ENCODE assay signal across 1 cellular context in the genomic region with DNA sequence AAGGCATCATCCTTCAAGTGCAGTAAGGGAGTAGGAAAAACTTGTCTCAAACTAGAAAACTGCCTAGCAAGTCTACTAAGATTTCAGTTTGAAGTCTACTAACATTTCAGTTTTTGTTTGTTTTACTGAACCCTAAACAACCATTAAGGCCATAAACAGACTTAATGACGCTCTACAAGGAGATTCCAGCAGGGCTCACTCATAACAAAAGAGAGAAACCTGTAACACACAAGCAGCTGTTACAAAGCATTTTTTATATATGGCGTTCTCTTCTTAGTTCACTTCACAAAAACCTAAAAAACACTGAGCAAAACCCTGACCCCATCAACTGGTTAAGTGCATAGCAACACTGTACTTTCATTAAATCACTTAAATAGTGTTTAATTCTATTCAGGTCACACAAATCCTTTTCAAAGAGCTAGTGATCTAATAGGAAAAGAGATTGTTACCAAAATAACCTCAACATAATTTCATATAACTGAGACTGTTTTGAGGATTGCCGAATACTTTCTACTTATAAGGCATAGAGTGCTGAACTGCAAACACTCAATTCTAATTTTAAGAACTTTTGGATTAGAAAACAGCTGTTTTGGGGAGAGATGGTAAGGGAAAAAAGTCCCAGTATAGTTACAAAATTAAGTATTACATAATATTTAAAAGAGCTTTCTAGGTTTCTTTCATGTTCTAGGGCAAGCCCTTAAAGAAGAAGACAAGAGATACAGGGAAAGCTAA.
TF ChIP-seq lines count a peak whose summit lies in the region.

No MANE protein-coding gene starts in this region.

TF ChIP-seq in K562, 482 proteins besides CTCF, POLR2A, EP300 and RAD21 (continued from another document):
- TF ChIP-seq, protein P1, sequence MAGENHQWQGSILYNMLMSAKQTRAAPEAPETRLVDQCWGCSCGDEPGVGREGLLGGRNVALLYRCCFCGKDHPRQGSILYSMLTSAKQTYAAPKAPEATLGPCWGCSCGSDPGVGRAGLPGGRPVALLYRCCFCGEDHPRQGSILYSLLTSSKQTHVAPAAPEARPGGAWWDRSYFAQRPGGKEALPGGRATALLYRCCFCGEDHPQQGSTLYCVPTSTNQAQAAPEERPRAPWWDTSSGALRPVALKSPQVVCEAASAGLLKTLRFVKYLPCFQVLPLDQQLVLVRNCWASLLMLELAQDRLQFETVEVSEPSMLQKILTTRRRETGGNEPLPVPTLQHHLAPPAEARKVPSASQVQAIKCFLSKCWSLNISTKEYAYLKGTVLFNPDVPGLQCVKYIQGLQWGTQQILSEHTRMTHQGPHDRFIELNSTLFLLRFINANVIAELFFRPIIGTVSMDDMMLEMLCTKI (IDR thresholded peaks at IDR 0.05; ENCODE audit: partially characterized antibody): no peak
- TF ChIP-seq CEBPB (tag; IDR thresholded peaks at IDR 0.05) (peak; percentile 32; the same call in 1 of the 2 replicates), NBN (IDR thresholded peaks at IDR 0.05; ENCODE audit: low read depth) (peak; percentile 18; the same call in 1 of the 2 replicates), POLR2H (tag; IDR thresholded peaks at IDR 0.05; ENCODE audit: low read depth) (peak; percentile 63; the same call in 1 of the 2 replicates), GABPB1 (CRISPR knock-in tag; IDR thresholded peaks at IDR 0.05) (no peak), DACH1 (IDR thresholded peaks at IDR 0.05; ENCODE audit: partially characterized antibody) (peak; percentile 68), U2AF1 (optimal IDR thresholded peaks at IDR 0.05; ENCODE audit: low read depth, low read length) (no peak), ZBTB17 (CRISPR knock-in tag; IDR thresholded peaks at IDR 0.05) (no peak), PTTG1 (tag; IDR thresholded peaks at IDR 0.05; ENCODE audit: low read depth) (no peak)
- TF ChIP-seq, protein P2, sequence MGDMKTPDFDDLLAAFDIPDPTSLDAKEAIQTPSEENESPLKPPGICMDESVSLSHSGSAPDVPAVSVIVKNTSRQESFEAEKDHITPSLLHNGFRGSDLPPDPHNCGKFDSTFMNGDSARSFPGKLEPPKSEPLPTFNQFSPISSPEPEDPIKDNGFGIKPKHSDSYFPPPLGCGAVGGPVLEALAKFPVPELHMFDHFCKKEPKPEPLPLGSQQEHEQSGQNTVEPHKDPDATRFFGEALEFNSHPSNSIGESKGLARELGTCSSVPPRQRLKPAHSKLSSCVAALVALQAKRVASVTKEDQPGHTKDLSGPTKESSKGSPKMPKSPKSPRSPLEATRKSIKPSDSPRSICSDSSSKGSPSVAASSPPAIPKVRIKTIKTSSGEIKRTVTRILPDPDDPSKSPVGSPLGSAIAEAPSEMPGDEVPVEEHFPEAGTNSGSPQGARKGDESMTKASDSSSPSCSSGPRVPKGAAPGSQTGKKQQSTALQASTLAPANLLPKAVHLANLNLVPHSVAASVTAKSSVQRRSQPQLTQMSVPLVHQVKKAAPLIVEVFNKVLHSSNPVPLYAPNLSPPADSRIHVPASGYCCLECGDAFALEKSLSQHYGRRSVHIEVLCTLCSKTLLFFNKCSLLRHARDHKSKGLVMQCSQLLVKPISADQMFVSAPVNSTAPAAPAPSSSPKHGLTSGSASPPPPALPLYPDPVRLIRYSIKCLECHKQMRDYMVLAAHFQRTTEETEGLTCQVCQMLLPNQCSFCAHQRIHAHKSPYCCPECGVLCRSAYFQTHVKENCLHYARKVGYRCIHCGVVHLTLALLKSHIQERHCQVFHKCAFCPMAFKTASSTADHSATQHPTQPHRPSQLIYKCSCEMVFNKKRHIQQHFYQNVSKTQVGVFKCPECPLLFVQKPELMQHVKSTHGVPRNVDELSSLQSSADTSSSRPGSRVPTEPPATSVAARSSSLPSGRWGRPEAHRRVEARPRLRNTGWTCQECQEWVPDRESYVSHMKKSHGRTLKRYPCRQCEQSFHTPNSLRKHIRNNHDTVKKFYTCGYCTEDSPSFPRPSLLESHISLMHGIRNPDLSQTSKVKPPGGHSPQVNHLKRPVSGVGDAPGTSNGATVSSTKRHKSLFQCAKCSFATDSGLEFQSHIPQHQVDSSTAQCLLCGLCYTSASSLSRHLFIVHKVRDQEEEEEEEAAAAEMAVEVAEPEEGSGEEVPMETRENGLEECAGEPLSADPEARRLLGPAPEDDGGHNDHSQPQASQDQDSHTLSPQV (IDR thresholded peaks at IDR 0.05): 0 out of 2 replicates have a peak, but pooled peaks have one; percentile 21
